In genomic region chr16:1439699-1440074, GRCh38 we compare ENCODE assay signal across 5 cellular contexts. TPM values are rescaled to one million over a fixed set of nuclear protein-coding genes. Genes with fewer than 3 reads are reported as not detected.
"Had no signal": no experiment of that assay in that cellular context is flagged by ENCODE, and none has a peak within 500 bp of the region (broad histone marks: within the 10 kb centered on the region; RNA-seq: fewer than 3 reads in every experiment).

No MANE protein-coding gene starts in this region.

RNA-seq across cellular contexts. Expression of gene CCDC154, which starts 4.7 kb away (rescaled TPM):
- total RNA-seq: HT-29, IMR-90, M059J had no signal

RNA-seq across cellular contexts. Expression of gene PERCC1, which starts 8.8 kb away (rescaled TPM):
- total RNA-seq: HT-29, IMR-90, M059J, SK-MEL-5 had no signal
- polyA plus RNA-seq: IMR-90, SK-N-SH had no signal
